ENCODE assay signal across 8 cellular contexts in genomic region chr17:74361613-74362391, GRCh38. TPM values are rescaled to one million over a fixed set of nuclear protein-coding genes. Genes with fewer than 3 reads are reported as not detected.
DNase-seq lines count a peak whose midpoint lies in the region; ATAC-seq and TF ChIP-seq lines count a peak whose summit lies in the region.

A gene with protein sequence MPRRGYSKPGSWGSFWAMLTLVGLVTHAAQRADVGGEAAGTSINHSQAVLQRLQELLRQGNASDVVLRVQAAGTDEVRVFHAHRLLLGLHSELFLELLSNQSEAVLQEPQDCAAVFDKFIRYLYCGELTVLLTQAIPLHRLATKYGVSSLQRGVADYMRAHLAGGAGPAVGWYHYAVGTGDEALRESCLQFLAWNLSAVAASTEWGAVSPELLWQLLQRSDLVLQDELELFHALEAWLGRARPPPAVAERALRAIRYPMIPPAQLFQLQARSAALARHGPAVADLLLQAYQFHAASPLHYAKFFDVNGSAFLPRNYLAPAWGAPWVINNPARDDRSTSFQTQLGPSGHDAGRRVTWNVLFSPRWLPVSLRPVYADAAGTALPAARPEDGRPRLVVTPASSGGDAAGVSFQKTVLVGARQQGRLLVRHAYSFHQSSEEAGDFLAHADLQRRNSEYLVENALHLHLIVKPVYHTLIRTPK (minus strand): TSS chr17:74361868. CDS start chr17:74361819, 49 bp downstream.

- H3K27me3 ChIP-seq in body of pancreas: peaks cover 0 to 26% of the 10 kb centered on the region in 2 donors

- no peaks in the 10 kb centered on the region for H3K36me3 ChIP-seq in body of pancreas (replicated peaks in 1 of 2; ENCODE audit: insufficient read depth in 1 of 2, low read depth in 2 of 2)

- TF ChIP-seq CTCF in GM13976 (IDR thresholded peaks at IDR 0.05; ENCODE audit: borderline replicate concordance, control extremely low read depth, extremely low read depth, insufficient read depth, missing control alignments): peak; percentile 51
- TF ChIP-seq CTCF in body of pancreas (IDR thresholded peaks at IDR 0.05): peak; percentile 53 to 62 (median 58)

- no peak for TF ChIP-seq POLR2A in body of pancreas (IDR thresholded peaks at IDR 0.05)

- H3K27ac ChIP-seq in body of pancreas: no peak within 1 kb of the TSS

- H3K4me3 ChIP-seq in body of pancreas: no peak within 1 kb of the TSS

- in situ Hi-C loops in GM13976 (cut with MboI; ENCODE audit: low sequenced_read_pairs, unreplicated experiment): loop anchor here (10.0 kb wide), 1 partner anchor 67 kb away; no protein-coding TSS in a partner anchor

- ATAC-seq in body of pancreas: peak; percentile 53

- 11 to 16% methylated on average over 12 to 23 of the region's 23 CpGs for WGBS in body of pancreas, 2 donors

- DNase-seq in 8988T (peak; percentile 91), GM13976 (ENCODE audit: low spot score) (peak; percentile 78), OCI-M1 (lab: John Stamatoyannopoulos, UW) (peak; percentile 37), body of pancreas (peak; percentile 54 to 77 (median 60)), islet precursor cell (peak; percentile 92), NOMO-1 treated with dmso at 0.1 percent for 144 hours (lab: John Stamatoyannopoulos, UW; ENCODE audit: unreplicated experiment) (no peak)
- peak; percentile 63 for DNase-seq in stimulated activated CD8-positive, alpha-beta memory T cell treated with anti-CD3 and anti-CD28 coated beads, Interleukin-4, amount 100 ng/mL, for 48 hours
- DNase-seq in NK-92 treated with Interleukin-12 subunit alpha and Interleukin-12 subunit beta, amount 100 ng/mL, for 24 hours (lab: John Stamatoyannopoulos, UW): no peak

- H3K9me3 ChIP-seq in body of pancreas: no peaks in the 10 kb centered on the region

- intact Hi-C loops in body of pancreas (cut with DNase I): no loop called here

- peaks cover 20% of the 10 kb centered on the region for H3K4me1 ChIP-seq in body of pancreas

RNA-seq across cellular contexts. Expression of the gene that starts here (rescaled TPM):
- 1 to 10 TPM in 1 of 2 donors, not detected in 1; 1.0 TPM for total RNA-seq in body of pancreas

Comparison
In these comparisons a context has a peak if more than half of its experiments do, and no peak if none do; other contexts are left out.
1. DNase-seq: peak in 8988T (single experiment), GM13976 (single experiment), OCI-M1 (single experiment), body of pancreas (4 of 4), islet precursor cell (single experiment) and stimulated activated CD8-positive, alpha-beta memory T cell treated with anti-CD3 and anti-CD28 coated beads, Interleukin-4, amount 100 ng/mL, for 48 hours (single experiment); none in NK-92 treated with Interleukin-12 subunit alpha and Interleukin-12 subunit beta, amount 100 ng/mL, for 24 hours (single experiment) and NOMO-1 treated with dmso at 0.1 percent for 144 hours (single experiment).